26 cellular contexts compared by ENCODE assay signal in genomic region chr4:149784018-149784417, GRCh38. TPM values are rescaled to one million over a fixed set of nuclear protein-coding genes. Genes with fewer than 3 reads are reported as not detected.
A peak's percentile ranks its signal among the peaks of the same experiment; 100 is the strongest.
DNase-seq lines count a peak whose midpoint lies in the region; ATAC-seq and TF ChIP-seq lines count a peak whose summit lies in the region.
"Had no signal": no experiment of that assay in that cellular context is flagged by ENCODE, and none has a peak within 500 bp of the region (broad histone marks: within the 10 kb centered on the region; RNA-seq: fewer than 3 reads in every experiment).

No MANE protein-coding gene starts in this region.

- no peak for TF ChIP-seq EP300 in ovary (IDR thresholded peaks at IDR 0.05)

- DNase-seq in Calu3 (no peak), NCI-H226 (peak; percentile 9), cardiac fibroblast (ENCODE audit: low read depth in 2 of 2) (peak; percentile 27 to 77), kidney tubule cell (ENCODE audit: low spot score) (peak; percentile 44), MG63 (no peak), NCI-H1436 (lab: John Stamatoyannopoulos, UW) (no peak), ovary (no peak)
- DNase-seq: activated B cell treated with CpG ODN at 0.5 μM for 24 hours; activated CD4-positive, alpha-beta T cell treated with anti-CD3 and anti-CD28 coated beads, Interleukin-2, amount 50 U/mL, for 48 hours; activated effector memory CD4-positive, alpha-beta T cell treated with Interleukin-2 at 50 U/mL for 16 hours; adrenal gland; erythroblast; kidney; MM.1S; NCI-H146; NCI-H526 treated with DMSO at 0.1 percent for 48 hours; spleen; stimulated activated CD4-positive, alpha-beta T cell treated with anti-CD3 and anti-CD28 coated beads, Interleukin-4, amount 100 ng/mL, for 4 hours; stomach; T1000; transverse colon had no signal

- no peaks in the 10 kb centered on the region for H3K4me1 ChIP-seq in ovary (ENCODE audit: insufficient read depth)
- H3K4me1 ChIP-seq: adrenal gland, spleen, stomach, transverse colon had no signal

- H3K27me3 Mint-ChIP-seq in Calu3 (ENCODE audit: unreplicated experiment), result no peaks in the 10 kb centered on the region
- H3K27me3 Mint-ChIP-seq: activated B cell treated with CpG ODN at 0.5 μM for 24 hours; central memory CD8-positive, alpha-beta T cell had no signal

- no peak for TF ChIP-seq CTCF in Calu3 (IDR thresholded peaks at IDR 0.05; ENCODE audit: unreplicated experiment)
- no peak for TF ChIP-seq CTCF in cardiac fibroblast (IDR thresholded peaks at IDR 0.05; ENCODE audit: low read depth, low read length)
- TF ChIP-seq CTCF in ovary (IDR thresholded peaks at IDR 0.05), result no peak

- H3K36me3 Mint-ChIP-seq in Calu3 (ENCODE audit: insufficient read depth, unreplicated experiment), result no peaks in the 10 kb centered on the region

- no peaks in the 10 kb centered on the region for H3K27me3 ChIP-seq in MG63
- H3K27me3 ChIP-seq in ovary, result no peaks in the 10 kb centered on the region
- H3K27me3 ChIP-seq: adrenal gland; BLaER1 treated with 17β-estradiol and CSF1 and Interleukin-3, amounts not matched to agents 10 nM and 100 nM; spleen; stomach; transverse colon had no signal

- H3K9me3 ChIP-seq in MG63 (no peaks in the 10 kb centered on the region), ovary (no peaks in the 10 kb centered on the region)
- H3K9me3 ChIP-seq: adrenal gland, stomach, transverse colon had no signal

- H3K9me3 Mint-ChIP-seq in Calu3 (ENCODE audit: low read depth, unreplicated experiment), result no peaks in the 10 kb centered on the region
- H3K9me3 Mint-ChIP-seq: activated B cell treated with CpG ODN at 0.5 μM for 24 hours had no signal

- peak overlapping the region; percentile 11 for H3K27ac Mint-ChIP-seq in Calu3 (ENCODE audit: unreplicated experiment)
- H3K27ac Mint-ChIP-seq: activated B cell treated with CpG ODN at 0.5 μM for 24 hours had no signal

- H3K27ac ChIP-seq in ovary, result no peak overlapping the region
- H3K27ac ChIP-seq: adrenal gland; BLaER1 treated with 17β-estradiol and CSF1 and Interleukin-3, amounts not matched to agents 10 nM and 100 nM; spleen; stomach; transverse colon had no signal

- intact Hi-C loops in Calu3 (cut with micrococcal nuclease; ENCODE audit: unreplicated experiment), result no loop called here
- intact Hi-C loops in ovary (cut with DNase I), result no loop called here

- CTCF ChIA-PET in Calu3 (lab: Charles Lee), result no interaction called here

- H3K4me3 ChIP-seq in cardiac fibroblast (replicated peaks in 1 of 2; ENCODE audit: low read depth in 2 of 2, low read length in 2 of 2) (no peak overlapping the region), MG63 (no peak overlapping the region), ovary (no peak overlapping the region)
- H3K4me3 ChIP-seq: adrenal gland; BLaER1 treated with 17β-estradiol and CSF1 and Interleukin-3, amounts not matched to agents 10 nM and 100 nM; lung; spleen; stomach; transverse colon had no signal

- 83 to 91% (median 84%) methylated on average over 2 of the region's 2 CpGs for WGBS in ovary, 3 donors

- no TSS peak for BruUV-seq in Calu3 (replicated peaks; lab: Mats Ljungman, UMichigan)

- peaks cover 29% of the 10 kb centered on the region for H3K4me1 Mint-ChIP-seq in Calu3 (ENCODE audit: low read depth, unreplicated experiment)
- H3K4me1 Mint-ChIP-seq: activated B cell treated with CpG ODN at 0.5 μM for 24 hours; central memory CD8-positive, alpha-beta T cell had no signal

- no peak overlapping the region for H3K4me3 Mint-ChIP-seq in Calu3 (ENCODE audit: low read depth, unreplicated experiment)
- H3K4me3 Mint-ChIP-seq: activated B cell treated with CpG ODN at 0.5 μM for 24 hours; central memory CD8-positive, alpha-beta T cell had no signal

- H3K36me3 ChIP-seq in MG63, result no peaks in the 10 kb centered on the region
- H3K36me3 ChIP-seq in ovary, result no peaks in the 10 kb centered on the region
- H3K36me3 ChIP-seq: adrenal gland; BLaER1 treated with 17β-estradiol and CSF1 and Interleukin-3, amounts not matched to agents 10 nM and 100 nM; spleen; stomach; transverse colon had no signal

- no peak for ATAC-seq in GM21723 (IDR thresholded peaks at IDR 0.05; ENCODE audit: unreplicated experiment)

- no peak for TF ChIP-seq POLR2A in ovary (IDR thresholded peaks at IDR 0.05)

RNA-seq across cellular contexts. Expression of gene IQCM, which starts 31.6 kb away (rescaled TPM):
- total RNA-seq in Calu3 (2022) (not detected in 2 replicates), ovary (not detected)
- total RNA-seq in MG63 (2014; rRNA removed; shearing (Covaris generic); ENCODE audit: low replicate concordance), result not detected in 2 replicates
- not detected for polyA plus RNA-seq in ovary
- total RNA-seq: activated B cell treated with CpG ODN at 0.5 μM for 24 hours, adrenal gland, H4, kidney, lung, spleen, stomach had no signal
- polyA plus RNA-seq: adrenal gland, lung, spleen, stomach had no signal

Comparison
In these comparisons a context has a peak if more than half of its experiments do, and no peak if none do; other contexts are left out.
1. DNase-seq: peak in NCI-H226 (single experiment), cardiac fibroblast (2 of 2) and kidney tubule cell (single experiment); none in Calu3 (single experiment), MG63 (single experiment), NCI-H1436 (single experiment) and ovary (0 of 5).